Comparison of ENCODE assay signal across 8 cellular contexts in genomic region chr11:65861165-65861505, GRCh38. TPM values are rescaled to one million over a fixed set of nuclear protein-coding genes. Genes with fewer than 3 reads are reported as not detected.
A peak's percentile ranks its signal among the peaks of the same experiment; 100 is the strongest.
DNase-seq lines count a peak whose midpoint lies in the region; ATAC-seq and TF ChIP-seq lines count a peak whose summit lies in the region.

No MANE protein-coding gene starts in this region.

- H3K27me3 Mint-ChIP-seq in H9 (ENCODE audit: low read depth): no peaks in the 10 kb centered on the region

- no peak for DNase-seq in H9
- peak; percentile 37 for DNase-seq in WERI-Rb-1
- DNase-seq in glomerular visceral epithelial cell (ENCODE audit: extremely low spot score): peak; percentile 11
- DNase-seq in retinal pigment epithelial cell (ENCODE audit: low read depth): no peak
- no peak for DNase-seq in GM03348 (ENCODE audit: low spot score)
- no peak for DNase-seq in activated CD4-positive, alpha-beta T cell treated with anti-CD3 and anti-CD28 coated beads, Interleukin-2, amount 50 U/mL, for 4 hours

- no peak overlapping the region for H2BK5ac ChIP-seq in H9 (ENCODE audit: insufficient read length, low read length)

- peaks cover 9% of the 10 kb centered on the region; the same call in 1 of the 2 replicates for H3K79me2 ChIP-seq in H9 (ENCODE audit: insufficient read depth, low read length)

- no peak overlapping the region for H3T11ph ChIP-seq in H9 (ENCODE audit: low read length)

- H4K5ac ChIP-seq in H9 (ENCODE audit: insufficient read length, low read depth, low read length): no peak overlapping the region

- no peak overlapping the region for H2BK20ac ChIP-seq in H9 (ENCODE audit: low read depth, low read length, poor library complexity, severe bottlenecking)

- H3K27me3 ChIP-seq in H9 (ENCODE audit: insufficient read depth, low read length): no peaks in the 10 kb centered on the region
- H3K27me3 ChIP-seq in WERI-Rb-1 (ENCODE audit: insufficient read depth, low read depth, severe bottlenecking): no peaks in the 10 kb centered on the region

- H3K4me1 Mint-ChIP-seq in H9: peaks cover 25% of the 10 kb centered on the region in 2 experiments

- no peak overlapping the region for H3K23ac ChIP-seq in H9 (ENCODE audit: insufficient read length, low read depth, low read length)

- no peak overlapping the region for H2BK12ac ChIP-seq in H9 (ENCODE audit: insufficient read length, low read depth, low read length)

- peaks cover 32 to 46% (median 43%) of the 10 kb centered on the region in 3 experiments for H3K36me3 Mint-ChIP-seq in H9 (ENCODE audit: insufficient read depth in 1 of 3, low read depth in 3 of 3)

- no CpG with 5 or more reads among the region's 14 CpGs for WGBS in H9 (ENCODE audit: extremely low coverage, insufficient read length, low lambda C conversion rate)

- H3K23me2 ChIP-seq in H9 (ENCODE audit: insufficient read length, low read depth, low read length, poor library complexity, severe bottlenecking): peaks cover 25% of the 10 kb centered on the region

- peak overlapping the region in 2 of 3 experiments; percentile 72 to 77; a peak in 3 of 7 replicates for H3K27ac Mint-ChIP-seq in H9

- H3K9ac ChIP-seq in H9 (ENCODE audit: extremely low read depth, insufficient read length, low read length): peak overlapping the region; percentile 85

- no peaks in the 10 kb centered on the region for H3K79me1 ChIP-seq in H9 (ENCODE audit: insufficient read depth, low read depth, low read length, poor library complexity, severe bottlenecking)

- peak overlapping the region; percentile 92 for H3K4me2 ChIP-seq in H9 (ENCODE audit: insufficient read depth, insufficient read length, low read length)

- no peak overlapping the region for H4K8ac ChIP-seq in H9 (replicated peaks; ENCODE audit: insufficient read length, low read depth, low read length)

- no peak overlapping the region for H3K27ac ChIP-seq in H9 (ENCODE audit: insufficient read length, low read depth, low read length)
- peak overlapping the region; percentile 99 for H3K27ac ChIP-seq in WERI-Rb-1

- H3K4me1 ChIP-seq in H9 (ENCODE audit: insufficient read depth, low read length): no peaks in the 10 kb centered on the region

- H3K9me3 ChIP-seq in H9 (ENCODE audit: control insufficient read depth, low read depth, low read length) (no peaks in the 10 kb centered on the region), WERI-Rb-1 (ENCODE audit: severe bottlenecking) (no peaks in the 10 kb centered on the region)

- no peak overlapping the region for H3K56ac ChIP-seq in H9 (ENCODE audit: insufficient read length, low read depth, low read length)

- no peak overlapping the region for H3K18ac ChIP-seq in H9 (ENCODE audit: insufficient read length, low read depth, low read length)

- H3K9me3 Mint-ChIP-seq in H9: peaks cover 0 to 3% of the 10 kb centered on the region in 2 experiments; a peak in 1 of 5 replicates

- peaks cover 2% of the 10 kb centered on the region for H4K20me1 ChIP-seq in H9 (ENCODE audit: control insufficient read depth, insufficient read depth, insufficient read length)

- no peak for ATAC-seq in HG03045 (IDR thresholded peaks at IDR 0.05; ENCODE audit: unreplicated experiment)
- ATAC-seq in HG02678 (IDR thresholded peaks at IDR 0.05; ENCODE audit: unreplicated experiment): no peak

- H3K4me3 Mint-ChIP-seq in H9: peak overlapping the region; percentile 78 to 93

- H2AFZ ChIP-seq in H9 (ENCODE audit: low read length): no peak overlapping the region

- no peak overlapping the region for H2AK5ac ChIP-seq in H9 (ENCODE audit: insufficient read length, low read length)

- peaks cover 73% of the 10 kb centered on the region for H3K36me3 ChIP-seq in WERI-Rb-1

- H2BK120ac ChIP-seq in H9 (ENCODE audit: low read depth, low read length, poor library complexity, severe bottlenecking): no peak overlapping the region

- no peak overlapping the region for H4K91ac ChIP-seq in H9 (ENCODE audit: insufficient read length, low read depth, low read length)

- no peak overlapping the region for H2BK15ac ChIP-seq in H9 (ENCODE audit: low read depth, low read length)

- no peak overlapping the region for H3K4ac ChIP-seq in H9 (ENCODE audit: low read depth, low read length)

- peak overlapping the region; percentile 91; the same call in 1 of the 2 replicates for H3K14ac ChIP-seq in H9 (ENCODE audit: insufficient read depth, low read length)

- TF ChIP-seq CTCF in H9 (conservative IDR thresholded peaks at IDR 0.05) (no peak), WERI-Rb-1 (IDR thresholded peaks at IDR 0.05; ENCODE audit: low read depth, low read length) (no peak), retinal pigment epithelial cell (conservative IDR thresholded peaks at IDR 0.05; ENCODE audit: low read depth, low read length) (no peak)

- H3K4me3 ChIP-seq in WERI-Rb-1 (ENCODE audit: low read depth, low read length) (peak overlapping the region; percentile 96), retinal pigment epithelial cell (ENCODE audit: low read length) (peak overlapping the region; percentile 90)

RNA-seq across cellular contexts. Expression of gene MUS81, which starts 0.9 kb away (rescaled TPM):
- total RNA-seq in H9 (2021): 45.0 and 49.2 TPM in 2 replicates

RNA-seq across cellular contexts. Expression of gene CFL1, which starts 3.2 kb away (rescaled TPM):
- 1,107 and 1,147 TPM in 2 replicates for total RNA-seq in H9 (2021)

RNA-seq across cellular contexts. Expression of gene EFEMP2, which starts 11.5 kb away (rescaled TPM):
- total RNA-seq in H9 (2021): 22.9 and 26.2 TPM in 2 replicates

RNA-seq across cellular contexts. Expression of gene CTSW, which starts 18.5 kb away (rescaled TPM):
- total RNA-seq in H9 (2021): not detected in 2 replicates

RNA-seq across cellular contexts. Expression of gene FIBP, which starts 27.1 kb away (rescaled TPM):
- 86.8 and 87.0 TPM in 2 replicates for total RNA-seq in H9 (2021)

Comparison
In these comparisons a context has a peak if more than half of its experiments do, and no peak if none do; other contexts are left out.
1. DNase-seq: peak in WERI-Rb-1 (single experiment) and glomerular visceral epithelial cell (single experiment); none in H9 (single experiment), retinal pigment epithelial cell (single experiment), GM03348 (single experiment) and activated CD4-positive, alpha-beta T cell treated with anti-CD3 and anti-CD28 coated beads, Interleukin-2, amount 50 U/mL, for 4 hours (0 of 2).